1 cellular context compared by ENCODE assay signal in the genomic region with DNA sequence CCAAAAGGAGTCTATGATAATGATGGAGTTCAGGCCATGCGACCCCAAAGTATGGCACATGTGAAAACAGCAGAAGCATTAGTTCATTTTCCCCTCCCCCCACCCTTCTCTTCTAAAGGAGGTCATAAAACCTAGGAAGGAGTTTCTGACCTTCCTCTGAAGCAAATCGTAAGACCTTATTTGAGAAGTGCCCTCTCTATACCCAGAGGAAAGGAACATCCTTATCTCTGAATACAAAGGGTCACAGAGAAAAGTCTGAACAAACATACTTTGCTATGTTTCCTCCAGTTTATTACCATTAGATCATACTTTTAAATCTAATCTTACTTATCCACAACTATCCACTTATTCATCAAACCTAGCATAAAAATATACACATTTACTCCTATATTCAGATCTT.
TF ChIP-seq lines count a peak whose summit lies in the region.

No MANE protein-coding gene starts in this region.

TF ChIP-seq in A549, 52 proteins besides CTCF, POLR2A, EP300 and RAD21 (continued from another document):
- no peak for TF ChIP-seq CBX2 (IDR thresholded peaks at IDR 0.05; ENCODE audit: borderline replicate concordance, low read depth)
- TF ChIP-seq TP53 (CRISPR knock-in tag; IDR thresholded peaks at IDR 0.05): no peak
- TF ChIP-seq, protein P1, sequence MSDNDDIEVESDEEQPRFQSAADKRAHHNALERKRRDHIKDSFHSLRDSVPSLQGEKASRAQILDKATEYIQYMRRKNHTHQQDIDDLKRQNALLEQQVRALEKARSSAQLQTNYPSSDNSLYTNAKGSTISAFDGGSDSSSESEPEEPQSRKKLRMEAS (IDR thresholded peaks at IDR 0.05): no peak
- TF ChIP-seq GATA3 (IDR thresholded peaks at IDR 0.05; ENCODE audit: borderline replicate concordance): no peak
